Comparison of ENCODE assay signal across 8 cellular contexts in the genomic region with DNA sequence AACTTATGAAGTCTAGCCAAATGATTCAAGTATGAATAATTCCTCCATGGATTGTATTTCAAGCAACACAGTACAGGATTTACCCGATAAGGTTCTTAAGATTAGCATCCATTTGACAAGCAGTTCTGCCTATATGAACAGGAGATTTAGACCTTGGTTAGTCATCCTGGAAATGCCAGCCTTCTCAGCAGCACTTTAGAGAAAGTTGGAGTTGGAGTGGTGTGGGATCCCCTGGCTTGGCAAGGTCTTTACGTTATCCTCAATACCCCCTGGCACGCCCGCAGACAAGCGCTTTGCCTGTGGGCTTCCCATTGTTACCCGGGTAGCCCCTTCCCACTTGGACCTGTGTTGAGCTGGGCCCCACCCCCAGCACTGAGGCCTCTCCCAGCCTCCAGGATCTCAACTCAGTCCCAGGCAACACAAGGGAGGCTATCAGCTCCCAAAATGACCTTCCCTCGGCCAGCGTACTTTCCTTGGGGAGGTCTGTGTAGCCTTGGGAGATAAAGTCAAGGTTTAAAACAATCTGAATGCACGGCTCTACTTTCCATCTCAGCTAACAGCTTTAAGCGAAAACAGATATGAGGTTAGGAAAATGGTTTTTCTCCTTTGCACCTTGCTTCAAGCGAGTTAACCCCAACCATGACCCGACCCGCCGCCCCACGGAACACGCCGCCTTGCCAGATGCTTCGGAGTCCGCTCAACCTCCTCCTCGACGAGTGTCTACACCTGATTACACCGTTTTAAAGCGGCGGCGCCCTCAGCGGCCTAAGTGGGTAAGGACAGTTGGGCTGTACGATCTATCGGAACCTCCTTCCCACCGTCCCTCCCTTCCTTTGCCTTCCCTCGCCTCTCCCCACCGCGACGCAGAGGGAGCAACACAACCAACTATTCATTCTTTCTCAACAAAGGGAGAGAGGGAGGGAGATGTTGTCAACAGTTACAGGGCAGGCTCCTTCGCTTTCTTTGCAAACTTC. TPM values are rescaled to one million over a fixed set of nuclear protein-coding genes. Genes with fewer than 3 reads are reported as not detected.
DNase-seq lines count a peak whose midpoint lies in the region; ATAC-seq and TF ChIP-seq lines count a peak whose summit lies in the region.

No MANE protein-coding gene starts in this region.

- DNase-seq in NOMO-1 (lab: John Stamatoyannopoulos, UW; ENCODE audit: unreplicated experiment in 2 of 2), result peak; percentile 41 to 62
- peak; percentile 96 for DNase-seq in adipocyte (ENCODE audit: low read depth)
- peak; percentile 72 to 95 for DNase-seq in cardiac muscle cell (ENCODE audit: low read depth in 1 of 2, low spot score in 1 of 2)
- DNase-seq in occipital lobe (lab: John Stamatoyannopoulos, UW), result peak; percentile 29
- DNase-seq in aorta, result peak; percentile 86 to 92

- H3K27ac ChIP-seq in BLaER1 treated with 17β-estradiol and CSF1 and Interleukin-3, amounts not matched to agents 10 nM and 100 nM, result peak overlapping the region; percentile 75 to 98 (median 94); a peak in 21 of 22 replicates
- H3K27ac ChIP-seq in cardiac muscle cell (no peak overlapping the region), aorta (ENCODE audit: low read depth in 1 of 2, low read length in 2 of 2) (peak overlapping the region; percentile 43 to 73)

- H3K9me3 ChIP-seq in BLaER1 treated with 17β-estradiol and CSF1 and Interleukin-3, amounts not matched to agents 10 nM and 100 nM (replicated peaks in 1 of 11), result no peaks in the 10 kb centered on the region
- H3K9me3 ChIP-seq in adipocyte (ENCODE audit: control insufficient read depth, low read length) (no peaks in the 10 kb centered on the region), cardiac muscle cell (ENCODE audit: low read depth) (no peaks in the 10 kb centered on the region), aorta (ENCODE audit: control insufficient read depth, low read length) (no peaks in the 10 kb centered on the region)

- peak; percentile 67 for TF ChIP-seq CTCF in cardiac muscle cell (IDR thresholded peaks at IDR 0.05; ENCODE audit: low read depth, low read length)

- H3K4me2 ChIP-seq in BLaER1 treated with 17β-estradiol and CSF1 and Interleukin-3, amounts not matched to agents 10 nM and 100 nM, result peak overlapping the region; percentile 79 to 96 (median 91)

- WGBS in aorta, 2 donors, result 25 to 27% methylated on average over 34 of the region's 34 CpGs

- ATAC-seq in GM18867 (IDR thresholded peaks at IDR 0.05; ENCODE audit: unreplicated experiment) (peak; percentile 78), HG03060 (IDR thresholded peaks at IDR 0.05; ENCODE audit: low read depth, unreplicated experiment) (peak; percentile 43), aorta (ENCODE audit: low FRiP score) (peak; percentile 91)

- intact Hi-C loops in aorta (cut with DNase I), result loop anchor here (5.0 kb wide), 3 partner anchors 38 to 132 kb away; no protein-coding TSS in a partner anchor

- peaks cover 0 to 61% (median 53%) of the 10 kb centered on the region in 11 experiments; a peak in 20 of 22 replicates for H4K20me1 ChIP-seq in BLaER1 treated with 17β-estradiol and CSF1 and Interleukin-3, amounts not matched to agents 10 nM and 100 nM

- peak overlapping the region; percentile 86 to 96 (median 94) for H3K4me3 ChIP-seq in BLaER1 treated with 17β-estradiol and CSF1 and Interleukin-3, amounts not matched to agents 10 nM and 100 nM
- H3K4me3 ChIP-seq in adipocyte (ENCODE audit: low read length) (peak overlapping the region; percentile 92), cardiac muscle cell (peak overlapping the region; percentile 42), aorta (ENCODE audit: low read length in 2 of 2) (peak overlapping the region; percentile 57 to 79)

- peaks cover 0 to 50% (median 33%) of the 10 kb centered on the region in 11 experiments; a peak in 16 of 22 replicates for H3K36me3 ChIP-seq in BLaER1 treated with 17β-estradiol and CSF1 and Interleukin-3, amounts not matched to agents 10 nM and 100 nM
- H3K36me3 ChIP-seq in adipocyte (ENCODE audit: control insufficient read depth, insufficient read depth, low read length, severe bottlenecking) (peaks cover 19% of the 10 kb centered on the region), cardiac muscle cell (no peaks in the 10 kb centered on the region), aorta (ENCODE audit: control insufficient read depth in 1 of 2, insufficient read depth in 2 of 2, low read length in 1 of 2) (no peaks in the 10 kb centered on the region)

- peak overlapping the region; percentile 90 to 98 (median 94) for H3K9ac ChIP-seq in BLaER1 treated with 17β-estradiol and CSF1 and Interleukin-3, amounts not matched to agents 10 nM and 100 nM
- H3K9ac ChIP-seq in adipocyte (ENCODE audit: low read length), result peak overlapping the region; percentile 94

- no peaks in the 10 kb centered on the region for H3K27me3 ChIP-seq in BLaER1 treated with 17β-estradiol and CSF1 and Interleukin-3, amounts not matched to agents 10 nM and 100 nM
- H3K27me3 ChIP-seq in adipocyte (replicated peaks; ENCODE audit: control insufficient read depth, insufficient read depth, low read length) (no peaks in the 10 kb centered on the region), cardiac muscle cell (peaks cover 41% of the 10 kb centered on the region), aorta (ENCODE audit: control insufficient read depth in 1 of 2, insufficient read depth in 2 of 2, low read length in 1 of 2) (no peaks in the 10 kb centered on the region)

- H3K4me1 ChIP-seq in BLaER1 treated with 17β-estradiol and CSF1 and Interleukin-3, amounts not matched to agents 10 nM and 100 nM, result peaks cover 35 to 62% (median 61%) of the 10 kb centered on the region in 10 experiments
- peaks cover 42% of the 10 kb centered on the region for H3K4me1 ChIP-seq in adipocyte (ENCODE audit: control insufficient read depth, insufficient read depth, low read length)
- no peaks in the 10 kb centered on the region for H3K4me1 ChIP-seq in cardiac muscle cell (ENCODE audit: low read depth)
- no peaks in the 10 kb centered on the region for H3K4me1 ChIP-seq in aorta (ENCODE audit: control insufficient read depth in 1 of 2, insufficient read depth in 2 of 2, low read length in 2 of 2)

RNA-seq across cellular contexts. Expression of a gene that starts 1.2 kb away (rescaled TPM):
- total RNA-seq in cardiac muscle cell (4.3 and 4.5 TPM in 2 replicates), occipital lobe (5.9 TPM), aorta (10 to 100 TPM; 18.4 to 24.1 TPM)
- polyA plus RNA-seq in cardiac muscle cell (1.2 and 1.5 TPM in 2 replicates), aorta (10 to 100 TPM in 1 of 2 donors, 1 to 10 TPM in 1; 8.4 to 13.7 TPM)

Comparison
In these comparisons a context has a peak if more than half of its experiments do, and no peak if none do; other contexts are left out.
1. H3K4me3 ChIP-seq: peak in every context shown above with its lines; median percentile 94 in BLaER1 treated with 17β-estradiol and CSF1 and Interleukin-3, amounts not matched to agents 10 nM and 100 nM; 92 in adipocyte; 68 in aorta; 42 in cardiac muscle cell.
2. DNase-seq: peak in every context shown above with its lines; median percentile 96 in adipocyte; 89 in aorta; 84 in cardiac muscle cell; 52 in NOMO-1; 29 in occipital lobe.